In the genomic region with DNA sequence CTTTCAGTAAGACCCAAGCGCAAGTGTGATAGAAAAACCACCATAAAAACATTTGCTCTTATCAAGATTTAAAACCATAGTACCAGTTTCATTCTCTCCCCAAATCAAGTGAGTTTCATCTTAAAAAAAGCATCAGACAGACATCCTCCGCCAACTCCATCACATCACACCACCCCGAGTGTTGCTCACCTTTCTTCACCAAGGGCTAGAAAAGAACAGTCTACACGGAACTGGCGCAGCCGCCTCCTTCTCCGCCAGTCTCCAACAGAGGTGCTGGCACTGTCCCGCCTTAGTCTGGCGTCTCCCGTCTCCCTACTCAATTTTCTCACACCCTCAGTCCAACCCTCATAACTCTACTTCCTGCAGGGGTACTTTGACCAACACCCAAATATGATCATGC, we compare ENCODE assay signal across 12 cellular contexts. TPM values are rescaled to one million over a fixed set of nuclear protein-coding genes. Genes with fewer than 3 reads are reported as not detected.
DNase-seq lines count a peak whose midpoint lies in the region; ATAC-seq, FAIRE-seq and TF ChIP-seq lines count a peak whose summit lies in the region.
"Had no signal": no experiment of that assay in that cellular context is flagged by ENCODE, and none has a peak within 500 bp of the region (broad histone marks: within the 10 kb centered on the region; RNA-seq: fewer than 3 reads in every experiment).

No MANE protein-coding gene starts in this region.

- no peak for FAIRE-seq in A549 (lab: Jason Lieb, UNC)

- H3K27ac ChIP-seq in A549 (no peak overlapping the region), Panc1 (ENCODE audit: low read length) (no peak overlapping the region), foreskin keratinocyte (no peak overlapping the region)

- TF ChIP-seq CTCF in A549 (IDR thresholded peaks at IDR 0.05): no peak
- no peak for TF ChIP-seq CTCF in Panc1 (IDR thresholded peaks at IDR 0.05)
- TF ChIP-seq CTCF in foreskin keratinocyte (conservative IDR thresholded peaks at IDR 0.05): no peak

- in situ Hi-C loops in Panc1 (cut with HindIII; ENCODE audit: low pct_unique_long_range_greater_than_20kb, low sequenced_read_pairs): no loop called here

- H3K36me3 ChIP-seq in Panc1 (ENCODE audit: control insufficient read depth, insufficient read depth, low read length): no peaks in the 10 kb centered on the region

- DNase-seq in A549 (ENCODE audit: low read depth in 1 of 2, low spot score in 1 of 2) (no peak), Panc1 (ENCODE audit: low read depth, low spot score) (no peak), foreskin keratinocyte (no peak), H4 (ENCODE audit: low spot score) (no peak)
- DNase-seq in activated T-cell treated with anti-CD3 and anti-CD28 coated beads, Interleukin-2, amount 50 U/mL, for 1 hour: peak; percentile 59
- DNase-seq: aorta, H9, NCI-H1092 treated with DMSO at 0.1 percent for 48 hours, NCI-H524 had no signal

- no peak for TF ChIP-seq POLR2A in A549 (IDR thresholded peaks at IDR 0.05; ENCODE audit: low read length)

- no peaks in the 10 kb centered on the region for H3K9me3 ChIP-seq in A549
- no peaks in the 10 kb centered on the region for H3K9me3 ChIP-seq in Panc1 (ENCODE audit: control insufficient read depth, insufficient read depth, low read depth, low read length)

- BruUV-seq in Panc1 (replicated peaks; lab: Mats Ljungman, UMichigan): no TSS peak

- H3K4me3 ChIP-seq in A549: no peak overlapping the region
- H3K4me3 ChIP-seq in Panc1 (ENCODE audit: low read depth in 2 of 2, low read length in 2 of 2): no peak overlapping the region

- POLR2A ChIA-PET in A549 (lab: Yijun Ruan, JAX): no interaction called here
- POLR2A ChIA-PET in Panc1 (lab: Charles Lee): no interaction called here

- H3K4me2 ChIP-seq in A549: no peak overlapping the region

- TF ChIP-seq EP300 in A549 (IDR thresholded peaks at IDR 0.05): no peak

- H3K4me1 ChIP-seq in A549: no peaks in the 10 kb centered on the region
- no peaks in the 10 kb centered on the region for H3K4me1 ChIP-seq in Panc1 (ENCODE audit: control insufficient read depth, insufficient read depth, low read length)
- no peaks in the 10 kb centered on the region for H3K4me1 ChIP-seq in foreskin keratinocyte

- H3K27me3 ChIP-seq in Panc1 (ENCODE audit: control insufficient read depth, insufficient read depth, low read length) (no peaks in the 10 kb centered on the region), foreskin keratinocyte (no peaks in the 10 kb centered on the region)

- ATAC-seq in A549: peak; percentile 36 to 50; a peak in 3 of 6 replicates
- ATAC-seq in Panc1: peak; percentile 42
- peak; percentile 23 for ATAC-seq in foreskin keratinocyte
- ATAC-seq in GM18498 (IDR thresholded peaks at IDR 0.05; ENCODE audit: unreplicated experiment): no peak
- no peak for ATAC-seq in GM19395 (IDR thresholded peaks at IDR 0.05; ENCODE audit: unreplicated experiment)
- ATAC-seq in GM21390 (IDR thresholded peaks at IDR 0.05; ENCODE audit: unreplicated experiment): no peak

- WGBS in A549 (ENCODE audit: missing lambda C conversion rate): 71% methylated on average over 10 of the region's 10 CpGs

- no peak for TF ChIP-seq RAD21 in A549 (conservative IDR thresholded peaks at IDR 0.05 in 1 of 2, IDR thresholded peaks at IDR 0.05 in 1 of 2)

- CTCF ChIA-PET in A549 (lab: Yijun Ruan, JAX) (no interaction called here), Panc1 (lab: Charles Lee) (no interaction called here)

- intact Hi-C loops in Panc1 (cut with micrococcal nuclease; ENCODE audit: unreplicated experiment): no loop called here

TF ChIP-seq in A549, 52 proteins besides CTCF, POLR2A, EP300 and RAD21:
- no peak for TF ChIP-seq NR3C1 (IDR thresholded peaks at IDR 0.05)
- TF ChIP-seq RNF2 (IDR thresholded peaks at IDR 0.05; ENCODE audit: borderline replicate concordance, low read depth): no peak
- TF ChIP-seq, protein P1, sequence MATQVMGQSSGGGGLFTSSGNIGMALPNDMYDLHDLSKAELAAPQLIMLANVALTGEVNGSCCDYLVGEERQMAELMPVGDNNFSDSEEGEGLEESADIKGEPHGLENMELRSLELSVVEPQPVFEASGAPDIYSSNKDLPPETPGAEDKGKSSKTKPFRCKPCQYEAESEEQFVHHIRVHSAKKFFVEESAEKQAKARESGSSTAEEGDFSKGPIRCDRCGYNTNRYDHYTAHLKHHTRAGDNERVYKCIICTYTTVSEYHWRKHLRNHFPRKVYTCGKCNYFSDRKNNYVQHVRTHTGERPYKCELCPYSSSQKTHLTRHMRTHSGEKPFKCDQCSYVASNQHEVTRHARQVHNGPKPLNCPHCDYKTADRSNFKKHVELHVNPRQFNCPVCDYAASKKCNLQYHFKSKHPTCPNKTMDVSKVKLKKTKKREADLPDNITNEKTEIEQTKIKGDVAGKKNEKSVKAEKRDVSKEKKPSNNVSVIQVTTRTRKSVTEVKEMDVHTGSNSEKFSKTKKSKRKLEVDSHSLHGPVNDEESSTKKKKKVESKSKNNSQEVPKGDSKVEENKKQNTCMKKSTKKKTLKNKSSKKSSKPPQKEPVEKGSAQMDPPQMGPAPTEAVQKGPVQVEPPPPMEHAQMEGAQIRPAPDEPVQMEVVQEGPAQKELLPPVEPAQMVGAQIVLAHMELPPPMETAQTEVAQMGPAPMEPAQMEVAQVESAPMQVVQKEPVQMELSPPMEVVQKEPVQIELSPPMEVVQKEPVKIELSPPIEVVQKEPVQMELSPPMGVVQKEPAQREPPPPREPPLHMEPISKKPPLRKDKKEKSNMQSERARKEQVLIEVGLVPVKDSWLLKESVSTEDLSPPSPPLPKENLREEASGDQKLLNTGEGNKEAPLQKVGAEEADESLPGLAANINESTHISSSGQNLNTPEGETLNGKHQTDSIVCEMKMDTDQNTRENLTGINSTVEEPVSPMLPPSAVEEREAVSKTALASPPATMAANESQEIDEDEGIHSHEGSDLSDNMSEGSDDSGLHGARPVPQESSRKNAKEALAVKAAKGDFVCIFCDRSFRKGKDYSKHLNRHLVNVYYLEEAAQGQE (IDR thresholded peaks at IDR 0.05): no peak
- no peak for TF ChIP-seq POLR2AphosphoS2 (conservative IDR thresholded peaks at IDR 0.05; ENCODE audit: low read length)
- TF ChIP-seq, protein P2, sequence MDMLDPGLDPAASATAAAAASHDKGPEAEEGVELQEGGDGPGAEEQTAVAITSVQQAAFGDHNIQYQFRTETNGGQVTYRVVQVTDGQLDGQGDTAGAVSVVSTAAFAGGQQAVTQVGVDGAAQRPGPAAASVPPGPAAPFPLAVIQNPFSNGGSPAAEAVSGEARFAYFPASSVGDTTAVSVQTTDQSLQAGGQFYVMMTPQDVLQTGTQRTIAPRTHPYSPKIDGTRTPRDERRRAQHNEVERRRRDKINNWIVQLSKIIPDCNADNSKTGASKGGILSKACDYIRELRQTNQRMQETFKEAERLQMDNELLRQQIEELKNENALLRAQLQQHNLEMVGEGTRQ (IDR thresholded peaks at IDR 0.05): no peak
- no peak for TF ChIP-seq HOXB5 (CRISPR knock-in tag; IDR thresholded peaks at IDR 0.05)
- TF ChIP-seq NPAS2 (CRISPR knock-in tag; IDR thresholded peaks at IDR 0.05; ENCODE audit: borderline replicate concordance): no peak
- TF ChIP-seq, protein P3, sequence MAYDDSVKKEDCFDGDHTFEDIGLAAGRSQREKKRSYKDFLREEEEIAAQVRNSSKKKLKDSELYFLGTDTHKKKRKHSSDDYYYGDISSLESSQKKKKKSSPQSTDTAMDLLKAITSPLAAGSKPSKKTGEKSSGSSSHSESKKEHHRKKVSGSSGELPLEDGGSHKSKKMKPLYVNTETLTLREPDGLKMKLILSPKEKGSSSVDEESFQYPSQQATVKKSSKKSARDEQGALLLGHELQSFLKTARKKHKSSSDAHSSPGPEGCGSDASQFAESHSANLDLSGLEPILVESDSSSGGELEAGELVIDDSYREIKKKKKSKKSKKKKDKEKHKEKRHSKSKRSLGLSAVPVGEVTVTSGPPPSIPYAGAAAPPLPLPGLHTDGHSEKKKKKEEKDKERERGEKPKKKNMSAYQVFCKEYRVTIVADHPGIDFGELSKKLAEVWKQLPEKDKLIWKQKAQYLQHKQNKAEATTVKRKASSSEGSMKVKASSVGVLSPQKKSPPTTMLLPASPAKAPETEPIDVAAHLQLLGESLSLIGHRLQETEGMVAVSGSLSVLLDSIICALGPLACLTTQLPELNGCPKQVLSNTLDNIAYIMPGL (CRISPR knock-in tag; IDR thresholded peaks at IDR 0.05; ENCODE audit: borderline replicate concordance): no peak
- no peak for TF ChIP-seq PHF8 (IDR thresholded peaks at IDR 0.05; ENCODE audit: borderline replicate concordance, low read depth)
- TF ChIP-seq RCOR1 (IDR thresholded peaks at IDR 0.05; ENCODE audit: low read depth, low read length): no peak
- no peak for TF ChIP-seq KDM1A (IDR thresholded peaks at IDR 0.05; ENCODE audit: low read depth)
- no peak for TF ChIP-seq FOSB (CRISPR knock-in tag; IDR thresholded peaks at IDR 0.05)
- no peak for TF ChIP-seq RARB (CRISPR knock-in tag; IDR thresholded peaks at IDR 0.05)
- TF ChIP-seq SREBF2 (IDR thresholded peaks at IDR 0.05): no peak
- no peak for TF ChIP-seq HDAC2 (IDR thresholded peaks at IDR 0.05)
- no peak for TF ChIP-seq GATA3 (IDR thresholded peaks at IDR 0.05; ENCODE audit: borderline replicate concordance)

RNA-seq across cellular contexts. Expression of a gene that starts 46.9 kb away (rescaled TPM):
- polyA plus RNA-seq in A549 (2011; rRNA removed) (44.6 and 51.3 TPM in 2 replicates), A549 (2017; fragmentation: RNase III; extraction: RNeasy Plus Mini Kit Qiagen cat#74134 plus additional on column Dnase treatment) (37.1 to 42.6 TPM (median 39.8 TPM) in 3 replicates), foreskin keratinocyte (33.9 and 35.2 TPM in 2 replicates)
- polyA plus RNA-seq in A549 (2012; cell fraction: cytosol; rRNA removed): 47.5 and 58.4 TPM in 2 replicates
- polyA plus RNA-seq in A549 (2012; cell fraction: nucleus; rRNA removed): 49.1 TPM in 2 replicates
- 50.7 and 82.7 TPM in 2 replicates for polyA minus RNA-seq in A549 (2011; rRNA and poly(A)+ RNA removed)
- total RNA-seq in Panc1 (2021; ENCODE audit: unreplicated experiment) (64.8 TPM), foreskin keratinocyte (38.0 and 42.2 TPM in 2 replicates)
- 88.1 TPM for polyA plus RNA-seq in Panc1 (2012; ENCODE audit: insufficient read length)
- total RNA-seq in H4 (2014; rRNA removed; shearing (Covaris generic)): 72.6 and 73.3 TPM in 2 replicates

Comparison
In these comparisons a context has a peak if more than half of its experiments do, and no peak if none do; other contexts are left out.
1. ATAC-seq: peak in A549 (2 of 2), Panc1 (single experiment) and foreskin keratinocyte (single experiment); none in GM18498 (single experiment), GM19395 (single experiment) and GM21390 (single experiment).